14 cellular contexts compared by ENCODE assay signal in genomic region chr13:93151277-93151676, GRCh38.
DNase-seq lines count a peak whose midpoint lies in the region; ATAC-seq and TF ChIP-seq lines count a peak whose summit lies in the region.
"Had no signal": no experiment of that assay in that cellular context is flagged by ENCODE, and none has a peak within 500 bp of the region (broad histone marks: within the 10 kb centered on the region; RNA-seq: fewer than 3 reads in every experiment).

No MANE protein-coding gene starts in this region.

- TF ChIP-seq CTCF in astrocyte of the spinal cord (IDR thresholded peaks at IDR 0.05; ENCODE audit: low read depth, low read length), result no peak

- peak; percentile 60 for DNase-seq in AG20443 (ENCODE audit: low spot score)
- peak; percentile 35 to 41 for DNase-seq in Kasumi-1 (lab: John Stamatoyannopoulos, UW)
- DNase-seq in astrocyte of the spinal cord (ENCODE audit: low read depth, low spot score), result peak; percentile 78
- DNase-seq in myocyte (ENCODE audit: low read depth), result peak; percentile 37
- DNase-seq in UCSD-AML1 (lab: John Stamatoyannopoulos, UW; ENCODE audit: unreplicated experiment), result no peak
- DNase-seq: lower lobe of right lung, NCI-H146, Peyer's patch, retina had no signal

- in situ Hi-C loops in astrocyte of the spinal cord (cut with HindIII; ENCODE audit: low sequenced_read_pairs), result no loop called here

- no peak overlapping the region for H3K4me3 ChIP-seq in astrocyte of the spinal cord (ENCODE audit: low read depth, low read length)
- H3K4me3 ChIP-seq: esophagus muscularis mucosa, GM23338, lower lobe of right lung, Peyer's patch had no signal

- no peak for ATAC-seq in GM18907 (IDR thresholded peaks at IDR 0.05; ENCODE audit: unreplicated experiment)
- ATAC-seq in HG02885 (IDR thresholded peaks at IDR 0.05; ENCODE audit: poor library complexity, unreplicated experiment), result no peak
- no peak for ATAC-seq in GM18858 (IDR thresholded peaks at IDR 0.05; ENCODE audit: unreplicated experiment)
- ATAC-seq: GM23338 had no signal
